Comparison of ENCODE assay signal across 22 cellular contexts in the genomic region with DNA sequence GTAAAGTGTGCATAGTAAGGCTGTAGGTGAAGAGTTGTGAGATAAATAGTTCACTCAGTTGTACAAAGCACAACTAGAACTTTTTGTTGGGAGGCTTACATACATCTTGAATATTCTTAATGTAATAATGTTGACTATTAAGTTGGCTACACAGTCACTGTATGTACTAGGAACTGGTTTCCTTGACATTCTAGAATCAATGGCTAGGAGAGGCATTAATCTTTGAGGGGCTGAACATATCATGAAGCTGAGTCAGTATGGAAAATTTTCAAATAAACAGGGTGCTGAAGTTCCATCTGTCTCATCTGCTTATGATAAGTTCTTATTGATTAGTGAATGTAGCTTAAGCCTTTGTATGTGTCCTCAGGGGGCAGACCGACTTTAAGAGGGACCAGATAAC. TPM values are rescaled to one million over a fixed set of nuclear protein-coding genes. Genes with fewer than 3 reads are reported as not detected.
DNase-seq lines count a peak whose midpoint lies in the region; ATAC-seq, FAIRE-seq and TF ChIP-seq lines count a peak whose summit lies in the region.
"Had no signal": no experiment of that assay in that cellular context is flagged by ENCODE, and none has a peak within 500 bp of the region (broad histone marks: within the 10 kb centered on the region; RNA-seq: fewer than 3 reads in every experiment).

No MANE protein-coding gene starts in this region.

- intact Hi-C loops in activated B cell treated with CpG ODN at 0.5 μM for 24 hours (cut with micrococcal nuclease), result no loop called here

- ATAC-seq in stimulated activated naive CD8-positive, alpha-beta T cell treated with anti-CD3 and anti-CD28 coated beads, Interleukin-15, amount 100 ng/mL, for 72 hours, result no peak
- no peak for ATAC-seq in activated B cell treated with CpG ODN at 0.5 μM for 24 hours (ENCODE audit: low read depth)
- no peak for ATAC-seq in esophagus mucosa
- ATAC-seq in HG02840 (IDR thresholded peaks at IDR 0.05; ENCODE audit: low FRiP score, unreplicated experiment), result no peak
- ATAC-seq: HCT116, left cardiac atrium had no signal

- CTCF ChIA-PET in activated B cell treated with CpG ODN at 0.5 μM for 24 hours (lab: Charles Lee), result interaction anchor here (0.6 to 1.4 kb wide), 2 partner anchors 24 to 69 kb away, joined by 3 read pairs; a partner anchor contains a TSS

- TF ChIP-seq CTCF in activated B cell treated with CpG ODN at 0.5 μM for 24 hours (IDR thresholded peaks at IDR 0.05), result no peak
- no peak for TF ChIP-seq CTCF in glutamatergic neuron (IDR thresholded peaks at IDR 0.05; ENCODE audit: partially characterized antibody, unreplicated experiment)

- peaks cover 48% of the 10 kb centered on the region for H3K36me3 Mint-ChIP-seq in stimulated activated naive CD8-positive, alpha-beta T cell treated with anti-CD3 and anti-CD28 coated beads, Interleukin-15, Interleukin-2, amounts not matched to agents 100 ng/mL and 50 ng/mL, for 24 hours (ENCODE audit: low read depth)
- peaks cover 52% of the 10 kb centered on the region for H3K36me3 Mint-ChIP-seq in activated B cell treated with CpG ODN at 0.5 μM for 24 hours (ENCODE audit: low read depth)
- no peaks in the 10 kb centered on the region for H3K36me3 Mint-ChIP-seq in glutamatergic neuron (ENCODE audit: unreplicated experiment)

- H3K27me3 Mint-ChIP-seq in stimulated activated naive CD8-positive, alpha-beta T cell treated with anti-CD3 and anti-CD28 coated beads, Interleukin-15, Interleukin-2, amounts not matched to agents 100 ng/mL and 50 ng/mL, for 24 hours, result no peaks in the 10 kb centered on the region
- H3K27me3 Mint-ChIP-seq in stimulated activated naive CD8-positive, alpha-beta T cell treated with anti-CD3 and anti-CD28 coated beads, Interleukin-15, amount 100 ng/mL, for 72 hours, result no peaks in the 10 kb centered on the region
- no peaks in the 10 kb centered on the region for H3K27me3 Mint-ChIP-seq in activated B cell treated with CpG ODN at 0.5 μM for 24 hours
- H3K27me3 Mint-ChIP-seq in glutamatergic neuron (ENCODE audit: unreplicated experiment), result peaks cover 2% of the 10 kb centered on the region

- peaks cover 14% of the 10 kb centered on the region for H3K4me1 Mint-ChIP-seq in stimulated activated naive CD8-positive, alpha-beta T cell treated with anti-CD3 and anti-CD28 coated beads, Interleukin-15, Interleukin-2, amounts not matched to agents 100 ng/mL and 50 ng/mL, for 24 hours (ENCODE audit: low read depth)
- peaks cover 18% of the 10 kb centered on the region for H3K4me1 Mint-ChIP-seq in stimulated activated naive CD8-positive, alpha-beta T cell treated with anti-CD3 and anti-CD28 coated beads, Interleukin-15, amount 100 ng/mL, for 72 hours
- peaks cover 22% of the 10 kb centered on the region for H3K4me1 Mint-ChIP-seq in activated B cell treated with CpG ODN at 0.5 μM for 24 hours
- H3K4me1 Mint-ChIP-seq in glutamatergic neuron (ENCODE audit: low read depth, unreplicated experiment), result peaks cover 44% of the 10 kb centered on the region

- FAIRE-seq in urothelium cell line (lab: Jason Lieb, UNC), result no peak
- FAIRE-seq: small intestine had no signal

- no peak overlapping the region for H3K4me3 Mint-ChIP-seq in stimulated activated naive CD8-positive, alpha-beta T cell treated with anti-CD3 and anti-CD28 coated beads, Interleukin-15, Interleukin-2, amounts not matched to agents 100 ng/mL and 50 ng/mL, for 24 hours
- H3K4me3 Mint-ChIP-seq in stimulated activated naive CD8-positive, alpha-beta T cell treated with anti-CD3 and anti-CD28 coated beads, Interleukin-15, amount 100 ng/mL, for 72 hours, result no peak overlapping the region
- no peak overlapping the region for H3K4me3 Mint-ChIP-seq in activated B cell treated with CpG ODN at 0.5 μM for 24 hours
- H3K4me3 Mint-ChIP-seq in glutamatergic neuron (ENCODE audit: unreplicated experiment), result peak overlapping the region; percentile 66

- POLR2A ChIA-PET in activated B cell treated with CpG ODN at 0.5 μM for 24 hours (lab: Charles Lee), result interaction anchor here (0.6 to 3.6 kb wide), 2 partner anchors 72 to 109 kb away, joined by 3 to 10 read pairs; a partner anchor contains a TSS

- H3K27ac Mint-ChIP-seq in stimulated activated naive CD8-positive, alpha-beta T cell treated with anti-CD3 and anti-CD28 coated beads, Interleukin-15, Interleukin-2, amounts not matched to agents 100 ng/mL and 50 ng/mL, for 24 hours, result peak overlapping the region; percentile 29
- no peak overlapping the region for H3K27ac Mint-ChIP-seq in stimulated activated naive CD8-positive, alpha-beta T cell treated with anti-CD3 and anti-CD28 coated beads, Interleukin-15, amount 100 ng/mL, for 72 hours
- H3K27ac Mint-ChIP-seq in activated B cell treated with CpG ODN at 0.5 μM for 24 hours (peak overlapping the region; percentile 24), glutamatergic neuron (ENCODE audit: unreplicated experiment) (peak overlapping the region; percentile 90)

- H3K9me3 Mint-ChIP-seq in stimulated activated naive CD8-positive, alpha-beta T cell treated with anti-CD3 and anti-CD28 coated beads, Interleukin-15, Interleukin-2, amounts not matched to agents 100 ng/mL and 50 ng/mL, for 24 hours, result no peaks in the 10 kb centered on the region
- no peaks in the 10 kb centered on the region for H3K9me3 Mint-ChIP-seq in stimulated activated naive CD8-positive, alpha-beta T cell treated with anti-CD3 and anti-CD28 coated beads, Interleukin-15, amount 100 ng/mL, for 72 hours
- H3K9me3 Mint-ChIP-seq in activated B cell treated with CpG ODN at 0.5 μM for 24 hours, result no peaks in the 10 kb centered on the region
- peaks cover 8% of the 10 kb centered on the region for H3K9me3 Mint-ChIP-seq in glutamatergic neuron (ENCODE audit: unreplicated experiment)

- DNase-seq in stimulated activated naive CD8-positive, alpha-beta T cell treated with anti-CD3 and anti-CD28 coated beads, Interleukin-15, amount 100 ng/mL, for 72 hours, result no peak
- no peak for DNase-seq in activated B cell treated with CpG ODN at 0.5 μM for 24 hours
- no peak for DNase-seq in glutamatergic neuron
- no peak for DNase-seq in NCI-H1930 (lab: John Stamatoyannopoulos, UW)
- DNase-seq in urothelium cell line (ENCODE audit: low spot score), result no peak
- DNase-seq: activated effector memory CD4-positive, alpha-beta T cell treated with Interleukin-2 at 50 U/mL for 16 hours; aorta; cerebellar nuclear complex; DND-41; left cardiac atrium; NCI-H1092; NCI-H2081; NCI-H446; Peyer's patch; small intestine; stimulated activated CD4-positive, alpha-beta T cell treated with anti-CD3 and anti-CD28 coated beads, Interleukin-2, amount 100 ng/mL, for 48 hours; T-helper 9 cell; trophoblast cell had no signal

RNA-seq across cellular contexts. Expression of a gene that starts 23.4 kb away (rescaled TPM):
- total RNA-seq in activated B cell treated with CpG ODN at 0.5 μM for 24 hours (34.2 and 34.3 TPM in 2 replicates), glutamatergic neuron (ENCODE audit: unreplicated experiment) (19.3 TPM), esophagus mucosa (4.9 TPM)

Comparison
In these comparisons a context has a peak if more than half of its experiments do, and no peak if none do; other contexts are left out.
1. H3K27ac Mint-ChIP-seq: peak in stimulated activated naive CD8-positive, alpha-beta T cell treated with anti-CD3 and anti-CD28 coated beads, Interleukin-15, Interleukin-2, amounts not matched to agents 100 ng/mL and 50 ng/mL, for 24 hours (single experiment), activated B cell treated with CpG ODN at 0.5 μM for 24 hours (single experiment) and glutamatergic neuron (single experiment); none in stimulated activated naive CD8-positive, alpha-beta T cell treated with anti-CD3 and anti-CD28 coated beads, Interleukin-15, amount 100 ng/mL, for 72 hours (0 of 2).